Comparison of ENCODE assay signal across 8 cellular contexts in the genomic region with DNA sequence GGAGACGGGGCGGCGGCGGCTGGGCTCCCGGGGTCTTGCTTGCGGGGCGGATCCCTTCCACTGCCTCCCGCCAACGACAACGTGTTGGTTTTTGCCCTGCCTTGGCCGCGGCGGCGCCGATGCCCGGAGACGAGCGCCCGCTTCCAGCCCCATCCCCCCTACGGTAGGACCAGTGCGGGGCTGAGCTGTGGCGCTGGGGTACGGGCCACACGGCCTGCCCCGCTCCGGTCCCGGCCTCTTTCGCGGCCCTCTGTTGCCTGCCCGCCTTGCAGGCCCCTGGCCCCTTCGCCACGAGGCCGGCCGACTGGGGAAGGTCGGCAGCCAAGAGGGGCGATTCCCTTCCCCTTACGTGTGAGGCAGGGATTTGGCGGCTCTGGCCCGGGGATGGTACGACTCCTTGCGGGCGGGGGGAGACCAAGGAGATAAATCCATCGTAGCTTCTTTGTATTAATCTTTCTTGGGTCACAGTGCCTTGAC. TPM values are rescaled to one million over a fixed set of nuclear protein-coding genes. Genes with fewer than 3 reads are reported as not detected.
DNase-seq lines count a peak whose midpoint lies in the region; ATAC-seq and TF ChIP-seq lines count a peak whose summit lies in the region.

No MANE protein-coding gene starts in this region.

- no peaks in the 10 kb centered on the region for H3K9me3 Mint-ChIP-seq in activated naive CD4-positive, alpha-beta T cell treated with anti-CD3 and anti-CD28 coated beads, Interleukin-2, amount 10 ng/mL, durations not matched to agents 7 days and 5 days
- H3K9me3 Mint-ChIP-seq in glutamatergic neuron (ENCODE audit: unreplicated experiment) (peaks cover 5% of the 10 kb centered on the region), osteocyte (ENCODE audit: unreplicated experiment) (no peaks in the 10 kb centered on the region)

- ATAC-seq in HG02623 (IDR thresholded peaks at IDR 0.05; ENCODE audit: unreplicated experiment) = peak; percentile 22

- TF ChIP-seq CTCF in glutamatergic neuron (IDR thresholded peaks at IDR 0.05; ENCODE audit: partially characterized antibody, unreplicated experiment) (no peak), osteocyte (IDR thresholded peaks at IDR 0.05) (peak; percentile 25)

- peaks cover 26% of the 10 kb centered on the region for H3K36me3 Mint-ChIP-seq in activated naive CD4-positive, alpha-beta T cell treated with anti-CD3 and anti-CD28 coated beads, Interleukin-2, amount 10 ng/mL, durations not matched to agents 7 days and 5 days
- H3K36me3 Mint-ChIP-seq in glutamatergic neuron (ENCODE audit: unreplicated experiment) = no peaks in the 10 kb centered on the region
- peaks cover 8% of the 10 kb centered on the region for H3K36me3 Mint-ChIP-seq in osteocyte (ENCODE audit: unreplicated experiment)

- peak overlapping the region; percentile 86 for H3K27ac Mint-ChIP-seq in activated naive CD4-positive, alpha-beta T cell treated with anti-CD3 and anti-CD28 coated beads, Interleukin-2, amount 10 ng/mL, durations not matched to agents 7 days and 5 days
- H3K27ac Mint-ChIP-seq in glutamatergic neuron (ENCODE audit: unreplicated experiment) (peak overlapping the region; percentile 96), osteocyte (ENCODE audit: unreplicated experiment) (peak overlapping the region; percentile 79)

- peak overlapping the region; percentile 84 for H3K4me3 Mint-ChIP-seq in activated naive CD4-positive, alpha-beta T cell treated with anti-CD3 and anti-CD28 coated beads, Interleukin-2, amount 10 ng/mL, durations not matched to agents 7 days and 5 days
- peak overlapping the region; percentile 88 for H3K4me3 Mint-ChIP-seq in glutamatergic neuron (ENCODE audit: unreplicated experiment)
- peak overlapping the region; percentile 80 for H3K4me3 Mint-ChIP-seq in osteocyte (ENCODE audit: unreplicated experiment)

- DNase-seq in NCI-H1417 (lab: John Stamatoyannopoulos, UW) = peak; percentile 24 to 80 (median 73)
- no peak for DNase-seq in NCI-H1417 treated with DMSO at 0.1 percent for 48 hours (lab: John Stamatoyannopoulos, UW)
- DNase-seq in NCI-H82 treated with DMSO at 0.1 percent for 48 hours (lab: John Stamatoyannopoulos, UW; ENCODE audit: unreplicated experiment) = peak; percentile 18
- peak; percentile 60 for DNase-seq in activated naive CD4-positive, alpha-beta T cell treated with anti-CD3 and anti-CD28 coated beads, Interleukin-2, amount 10 ng/mL, durations not matched to agents 7 days and 5 days
- DNase-seq in glutamatergic neuron = peak; percentile 62
- peak; percentile 87 for DNase-seq in osteocyte (ENCODE audit: extremely low spot score, unreplicated experiment)
- DNase-seq in COLO829 (ENCODE audit: low spot score) = no peak

- H3K4me1 Mint-ChIP-seq in activated naive CD4-positive, alpha-beta T cell treated with anti-CD3 and anti-CD28 coated beads, Interleukin-2, amount 10 ng/mL, durations not matched to agents 7 days and 5 days = peaks cover 52% of the 10 kb centered on the region
- H3K4me1 Mint-ChIP-seq in glutamatergic neuron (ENCODE audit: low read depth, unreplicated experiment) (peaks cover 17% of the 10 kb centered on the region), osteocyte (ENCODE audit: unreplicated experiment) (peaks cover 36% of the 10 kb centered on the region)

- CTCF ChIA-PET in activated naive CD4-positive, alpha-beta T cell treated with anti-CD3 and anti-CD28 coated beads, Interleukin-2, amount 10 ng/mL, durations not matched to agents 7 days and 5 days (lab: Charles Lee) = interaction anchor here (0.5 to 2.3 kb wide), 5 partner anchors 9 to 409 kb away, joined by 3 to 12 read pairs (median 5); no protein-coding TSS in a partner anchor

- no peaks in the 10 kb centered on the region for H3K27me3 Mint-ChIP-seq in activated naive CD4-positive, alpha-beta T cell treated with anti-CD3 and anti-CD28 coated beads, Interleukin-2, amount 10 ng/mL, durations not matched to agents 7 days and 5 days
- H3K27me3 Mint-ChIP-seq in glutamatergic neuron (ENCODE audit: unreplicated experiment) (peaks cover 11% of the 10 kb centered on the region), osteocyte (ENCODE audit: unreplicated experiment) (no peaks in the 10 kb centered on the region)

RNA-seq across cellular contexts. Expression of a gene that starts 0.5 kb away (rescaled TPM):
- total RNA-seq in glutamatergic neuron (ENCODE audit: unreplicated experiment) = 234 TPM
- total RNA-seq in osteocyte = 205 and 208 TPM in 2 replicates

RNA-seq across cellular contexts. Expression of a gene that starts 35.2 kb away (rescaled TPM):
- total RNA-seq in glutamatergic neuron (ENCODE audit: unreplicated experiment) = 1.5 TPM
- 0.52 and 0.67 TPM in 2 replicates for total RNA-seq in osteocyte

Comparison
In these comparisons a context has a peak if more than half of its experiments do, and no peak if none do; other contexts are left out.
1. DNase-seq: peak in NCI-H1417 (3 of 3), NCI-H82 treated with DMSO at 0.1 percent for 48 hours (single experiment), activated naive CD4-positive, alpha-beta T cell treated with anti-CD3 and anti-CD28 coated beads, Interleukin-2, amount 10 ng/mL, durations not matched to agents 7 days and 5 days (single experiment), glutamatergic neuron (single experiment) and osteocyte (single experiment); none in NCI-H1417 treated with DMSO at 0.1 percent for 48 hours (single experiment) and COLO829 (single experiment).
2. Peak in every context shown above with its lines, with median percentiles within 50 percentile points of each other: H3K27ac Mint-ChIP-seq and H3K4me3 Mint-ChIP-seq.